Comparison of ENCODE assay signal across 2 cellular contexts in genomic region chr15:76274821-76275220, GRCh38.
TF ChIP-seq lines count a peak whose summit lies in the region.

No MANE protein-coding gene starts in this region.

TF ChIP-seq in GM23338, 12 proteins besides CTCF, POLR2A, EP300 and RAD21 (continued from another document):
- TF ChIP-seq ZNF462 (CRISPR knock-in tag; IDR thresholded peaks at IDR 0.05) (no peak), CREB1 (CRISPR knock-in tag; IDR thresholded peaks at IDR 0.05; ENCODE audit: low read depth) (no peak), ZNF114 (CRISPR knock-in tag; IDR thresholded peaks at IDR 0.05) (no peak), EZH2phosphoT487 (IDR thresholded peaks at IDR 0.05; ENCODE audit: unreplicated experiment) (no peak), POLR2AphosphoS5 (IDR thresholded peaks at IDR 0.05; ENCODE audit: low read depth) (no peak), ZNF331 (CRISPR knock-in tag; IDR thresholded peaks at IDR 0.05; ENCODE audit: low read depth) (no peak), JUNB (IDR thresholded peaks at IDR 0.05; ENCODE audit: unreplicated experiment) (no peak), REST (IDR thresholded peaks at IDR 0.05; ENCODE audit: unreplicated experiment) (no peak), ETS1 (IDR thresholded peaks at IDR 0.05) (no peak)

TF ChIP-seq in WTC11, 78 proteins besides CTCF, POLR2A, EP300 and RAD21 (continued from another document):
- TF ChIP-seq AFF4 (CRISPR knock-in tag; IDR thresholded peaks at IDR 0.05; ENCODE audit: borderline replicate concordance), result no peak
- TF ChIP-seq ZNF263 (CRISPR knock-in tag; IDR thresholded peaks at IDR 0.05; ENCODE audit: low read depth), result no peak
- no peak for TF ChIP-seq ZNF317 (CRISPR knock-in tag; IDR thresholded peaks at IDR 0.05; ENCODE audit: borderline replicate concordance, low read depth)
- TF ChIP-seq PRRX2 (CRISPR knock-in tag; IDR thresholded peaks at IDR 0.05), result no peak
- no peak for TF ChIP-seq HMGXB4 (CRISPR knock-in tag; IDR thresholded peaks at IDR 0.05)
- TF ChIP-seq NR1H2 (CRISPR knock-in tag; IDR thresholded peaks at IDR 0.05), result no peak
- TF ChIP-seq ATF1 (CRISPR knock-in tag; IDR thresholded peaks at IDR 0.05), result no peak
- no peak for TF ChIP-seq JAZF1 (CRISPR knock-in tag; IDR thresholded peaks at IDR 0.05)
- TF ChIP-seq ZNF121 (CRISPR knock-in tag; IDR thresholded peaks at IDR 0.05), result no peak
TF ChIP-seq in WTC11: peak in this region for 0.
